ENCODE assay signal across 14 cellular contexts in the genomic region with DNA sequence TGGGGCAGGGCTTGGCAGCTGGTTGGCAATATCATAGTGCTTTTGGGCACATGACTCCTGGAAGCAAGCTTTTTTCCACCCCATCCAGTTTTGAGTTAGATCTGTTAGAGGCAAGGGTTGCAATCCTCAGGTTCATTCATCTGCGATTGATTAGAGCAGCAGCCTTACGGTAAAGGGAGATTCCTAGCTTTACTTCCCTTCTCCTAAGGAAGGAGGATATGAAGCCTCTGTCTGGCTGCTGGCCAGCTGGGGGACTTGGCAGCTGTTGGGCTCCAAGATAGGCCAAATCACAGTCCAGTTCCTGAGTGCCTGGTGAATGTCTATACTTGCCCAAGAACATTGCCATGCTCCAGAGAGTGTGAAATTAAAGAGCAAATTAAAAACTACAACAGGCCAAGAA.
"Had no signal": no experiment of that assay in that cellular context is flagged by ENCODE, and none has a peak within 500 bp of the region (broad histone marks: within the 10 kb centered on the region; RNA-seq: fewer than 3 reads in every experiment).

No MANE protein-coding gene starts in this region.

- H3K27ac Mint-ChIP-seq: activated CD8-positive, alpha-beta memory T cell treated with anti-CD3 and anti-CD28 coated beads, Interleukin-2, amount 10 ng/mL, durations not matched to agents 7 days and 5 days; activated naive CD8-positive, alpha-beta T cell treated with anti-CD3 and anti-CD28 coated beads for 36 hours; nephron had no signal

- H3K4me3 ChIP-seq: cardiac muscle cell, heart left ventricle, skin epidermis had no signal

- H3K9me3 ChIP-seq: heart left ventricle had no signal

- H3K27me3 ChIP-seq: cardiac muscle cell, heart left ventricle had no signal

- ATAC-seq: activated CD8-positive, alpha-beta memory T cell treated with anti-CD3 and anti-CD28 coated beads, Interleukin-2, amount 10 ng/mL, durations not matched to agents 7 days and 5 days; heart left ventricle; left ventricle myocardium superior had no signal

- H3K36me3 ChIP-seq: cardiac muscle cell, heart left ventricle had no signal

- H3K27me3 Mint-ChIP-seq: activated naive CD8-positive, alpha-beta T cell treated with anti-CD3 and anti-CD28 coated beads for 36 hours had no signal

- H3K36me3 Mint-ChIP-seq: activated CD8-positive, alpha-beta memory T cell treated with anti-CD3 and anti-CD28 coated beads, Interleukin-2, amount 10 ng/mL, durations not matched to agents 7 days and 5 days; activated naive CD8-positive, alpha-beta T cell treated with anti-CD3 and anti-CD28 coated beads for 36 hours had no signal

- DNase-seq: activated CD4-positive, alpha-beta T cell treated with anti-CD3 and anti-CD28 coated beads, Interleukin-2, amount 50 U/mL, for 4 hours; activated CD4-positive, CD25-positive, alpha-beta regulatory T cell treated with anti-CD3 and anti-CD28 coated beads, Interleukin-2, amount 50 U/mL, for 72 hours; activated CD8-positive, alpha-beta memory T cell treated with anti-CD3 and anti-CD28 coated beads, Interleukin-2, amount 10 ng/mL, durations not matched to agents 7 days and 5 days; activated gamma-delta T cell treated with Interleukin-2 at 50 U/mL for 16 hours; activated naive CD8-positive, alpha-beta T cell treated with anti-CD3 and anti-CD28 coated beads for 36 hours; activated T-cell treated with anti-CD3 and anti-CD28 coated beads, Interleukin-2, amount 50 U/mL, for 48 hours; foreskin melanocyte; heart left ventricle; left ventricle myocardium superior; mesenchymal stem cell; T-helper 2 cell had no signal

- H3K4me1 Mint-ChIP-seq: activated CD8-positive, alpha-beta memory T cell treated with anti-CD3 and anti-CD28 coated beads, Interleukin-2, amount 10 ng/mL, durations not matched to agents 7 days and 5 days; activated naive CD8-positive, alpha-beta T cell treated with anti-CD3 and anti-CD28 coated beads for 36 hours; nephron had no signal

- H3K4me1 ChIP-seq: heart left ventricle had no signal

- H3K9me3 Mint-ChIP-seq: activated naive CD8-positive, alpha-beta T cell treated with anti-CD3 and anti-CD28 coated beads for 36 hours; nephron had no signal

- H3K4me3 Mint-ChIP-seq: activated CD8-positive, alpha-beta memory T cell treated with anti-CD3 and anti-CD28 coated beads, Interleukin-2, amount 10 ng/mL, durations not matched to agents 7 days and 5 days; activated naive CD8-positive, alpha-beta T cell treated with anti-CD3 and anti-CD28 coated beads for 36 hours; nephron had no signal

- H3K27ac ChIP-seq: cardiac muscle cell, heart left ventricle, skin epidermis had no signal
